In the genomic region with DNA sequence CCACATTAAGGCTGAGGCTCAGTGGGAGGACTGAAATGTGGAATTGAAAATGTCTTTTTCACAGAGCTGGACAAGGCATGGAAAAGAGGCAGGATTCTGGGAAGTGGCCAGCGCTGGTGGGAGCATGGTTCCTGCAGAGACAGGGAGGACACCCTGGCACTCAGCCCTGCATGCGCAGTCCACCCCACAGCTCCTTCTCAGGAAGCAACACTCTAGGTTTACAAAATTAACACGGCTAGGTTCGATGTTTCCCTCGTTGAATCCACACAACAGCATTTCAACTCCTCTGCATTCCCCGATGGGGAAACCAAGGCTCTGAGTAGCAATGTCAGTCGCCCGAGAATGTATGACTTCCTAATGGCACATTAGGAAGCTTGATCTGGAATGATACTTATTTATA, we compare ENCODE assay signal across 29 cellular contexts.
A peak's percentile ranks its signal among the peaks of the same experiment; 100 is the strongest.
DNase-seq lines count a peak whose midpoint lies in the region; ATAC-seq and TF ChIP-seq lines count a peak whose summit lies in the region.
"Had no signal": no experiment of that assay in that cellular context is flagged by ENCODE, and none has a peak within 500 bp of the region (broad histone marks: within the 10 kb centered on the region; RNA-seq: fewer than 3 reads in every experiment).

No MANE protein-coding gene starts in this region.

- H3K4me1 ChIP-seq in uterus, result no peaks in the 10 kb centered on the region
- H3K4me1 ChIP-seq: BE2C, neural progenitor cell, parathyroid adenoma had no signal

- TF ChIP-seq CTCF in fibroblast of pulmonary artery (IDR thresholded peaks at IDR 0.05; ENCODE audit: low read length, missing control alignments) (no peak), uterus (IDR thresholded peaks at IDR 0.05) (no peak)

- no peak overlapping the region for H3K27ac ChIP-seq in uterus
- H3K27ac ChIP-seq: esophagus muscularis mucosa, GM23248, neural progenitor cell, parathyroid adenoma, SJSA1, VCaP had no signal

- TF ChIP-seq POLR2A in uterus (IDR thresholded peaks at IDR 0.05), result no peak

- H3K27me3 ChIP-seq in uterus, result no peaks in the 10 kb centered on the region
- H3K27me3 ChIP-seq: BE2C, neural progenitor cell, SJSA1 had no signal

- intact Hi-C loops in Right ventricle myocardium superior (cut with DNase I) (no loop called here), cardiac septum (cut with DNase I) (no loop called here), uterus (cut with DNase I; ENCODE audit: low total_unique reads) (no loop called here)

- DNase-seq in Right ventricle myocardium superior (peak; percentile 66), cardiac septum (ENCODE audit: low spot score) (no peak), fibroblast of pulmonary artery (ENCODE audit: low read depth) (peak; percentile 21), lung microvascular endothelial cell (ENCODE audit: low read depth in 2 of 2) (peak; percentile 7 to 33), uterus (peak; percentile 26 to 35), NCI-H774 (lab: John Stamatoyannopoulos, UW) (no peak), pons (ENCODE audit: low spot score) (no peak)
- DNase-seq: activated CD4-positive, alpha-beta T cell treated with anti-CD3 and anti-CD28 coated beads for 4 hours; activated CD8-positive, alpha-beta T cell treated with anti-CD3 and anti-CD28 coated beads, Interleukin-2, amount 10 ng/mL, durations not matched to agents 7 days and 5 days; activated T-cell treated with anti-CD3 and anti-CD28 coated beads for 4 hours; BE2C; CD8-positive, alpha-beta memory T cell; cortex of kidney; DMS153; GM23248; hippocampal formation; IMR-90; mesenchymal stem cell; NCI-H146; NCI-H345; stimulated activated CD4-positive, alpha-beta T cell treated with anti-CD3 and anti-CD28 coated beads, Interleukin-4, amount 100 ng/mL, for 24 hours; T1000; trophoblast cell had no signal

- no peaks in the 10 kb centered on the region for H3K36me3 ChIP-seq in uterus
- H3K36me3 ChIP-seq: BE2C, esophagus muscularis mucosa, neural progenitor cell, SJSA1 had no signal

- no peaks in the 10 kb centered on the region for H3K9me3 ChIP-seq in uterus
- H3K9me3 ChIP-seq: BE2C, esophagus muscularis mucosa, SJSA1 had no signal

- H3K4me3 ChIP-seq in fibroblast of pulmonary artery (replicated peaks; ENCODE audit: low read depth, low read length), result no peak overlapping the region
- H3K4me3 ChIP-seq in uterus, result no peak overlapping the region
- H3K4me3 ChIP-seq: GM23248, neural progenitor cell, SJSA1 had no signal

- ATAC-seq in Right ventricle myocardium superior (ENCODE audit: poor library complexity) (peak; percentile 38), HG03342 (IDR thresholded peaks at IDR 0.05; ENCODE audit: unreplicated experiment) (no peak)
- ATAC-seq: activated CD8-positive, alpha-beta T cell treated with anti-CD3 and anti-CD28 coated beads, Interleukin-2, amount 10 ng/mL, durations not matched to agents 7 days and 5 days had no signal

Comparison
In these comparisons a context has a peak if more than half of its experiments do, and no peak if none do; other contexts are left out.
1. DNase-seq: peak in Right ventricle myocardium superior (single experiment), fibroblast of pulmonary artery (single experiment), lung microvascular endothelial cell (2 of 2) and uterus (2 of 2); none in cardiac septum (single experiment), NCI-H774 (single experiment) and pons (single experiment).